11 cellular contexts compared by ENCODE assay signal in genomic region chr3:73786346-73786807, GRCh38.
DNase-seq lines count a peak whose midpoint lies in the region; ATAC-seq and TF ChIP-seq lines count a peak whose summit lies in the region.
"Had no signal": no experiment of that assay in that cellular context is flagged by ENCODE, and none has a peak within 500 bp of the region (broad histone marks: within the 10 kb centered on the region; RNA-seq: fewer than 3 reads in every experiment).

No MANE protein-coding gene starts in this region.

- TF ChIP-seq CTCF in AG04449 (IDR thresholded peaks at IDR 0.05; ENCODE audit: insufficient read depth, low read length, missing control alignments) (no peak), cardiac fibroblast (IDR thresholded peaks at IDR 0.05; ENCODE audit: low read depth, low read length) (no peak)

- peak; percentile 90 for DNase-seq in AG04449 (ENCODE audit: low read depth, low spot score)
- DNase-seq in MG63 = peak; percentile 90
- DNase-seq in cardiac fibroblast (ENCODE audit: low read depth in 2 of 2) = peak; percentile 84 to 97
- DNase-seq in kidney glomerular epithelial cell (lab: John Stamatoyannopoulos, UW) = peak; percentile 98
- no peak for DNase-seq in ureter (ENCODE audit: low spot score)
- no peak for DNase-seq in DMS114 treated with DMSO at 0.1 percent for 48 hours (lab: John Stamatoyannopoulos, UW; ENCODE audit: unreplicated experiment)
- DNase-seq in iPS-NIHi11 (ENCODE audit: low spot score) = no peak
- DNase-seq: NCI-H1105; small intestine; stimulated activated naive CD4-positive, alpha-beta T cell had no signal

- no peaks in the 10 kb centered on the region for H3K36me3 ChIP-seq in MG63

- ATAC-seq in HG03571 (IDR thresholded peaks at IDR 0.05; ENCODE audit: unreplicated experiment) = no peak

- H3K9me3 ChIP-seq in MG63 = no peaks in the 10 kb centered on the region

- POLR2A ChIA-PET in AG04449 (lab: Yijun Ruan, JAX) = interaction anchor here (2.0 kb wide), 1 partner anchor 162 kb away, joined by 6 read pairs; the partner anchor contains the start of gene PDZRN3

- no peaks in the 10 kb centered on the region for H3K27me3 ChIP-seq in MG63

- CTCF ChIA-PET in AG04449 (lab: Yijun Ruan, JAX) = no interaction called here

- H3K4me3 ChIP-seq in AG04449 (ENCODE audit: low read depth, low read length) (no peak overlapping the region), MG63 (no peak overlapping the region), cardiac fibroblast (replicated peaks in 1 of 2; ENCODE audit: low read depth in 2 of 2, low read length in 2 of 2) (no peak overlapping the region)

Comparison
In these comparisons a context has a peak if more than half of its experiments do, and no peak if none do; other contexts are left out.
1. DNase-seq: peak in AG04449 (single experiment), MG63 (single experiment), cardiac fibroblast (2 of 2) and kidney glomerular epithelial cell (single experiment); none in ureter (single experiment), DMS114 treated with DMSO at 0.1 percent for 48 hours (single experiment) and iPS-NIHi11 (single experiment).